In the genomic region with DNA sequence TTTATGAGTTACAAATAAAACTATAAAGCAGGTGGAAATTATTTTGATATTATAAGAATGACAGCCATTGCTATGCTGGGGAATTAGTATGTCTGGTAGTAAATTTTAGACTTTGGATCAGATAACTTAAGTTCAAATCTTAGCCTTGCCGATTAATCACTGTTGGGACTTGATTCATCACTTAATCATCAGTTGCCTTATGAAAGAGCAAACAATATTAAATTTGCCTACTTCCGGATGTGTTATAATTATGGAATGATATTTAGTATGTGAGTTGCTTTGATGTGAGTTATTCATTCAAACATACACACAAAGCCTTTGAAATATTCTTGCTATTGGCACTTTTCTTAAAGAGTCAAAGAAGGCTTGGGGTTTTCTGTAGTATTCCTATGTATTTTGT, we compare ENCODE assay signal across 22 cellular contexts.
DNase-seq lines count a peak whose midpoint lies in the region; ATAC-seq and TF ChIP-seq lines count a peak whose summit lies in the region.
"Had no signal": no experiment of that assay in that cellular context is flagged by ENCODE, and none has a peak within 500 bp of the region (broad histone marks: within the 10 kb centered on the region; RNA-seq: fewer than 3 reads in every experiment).

No MANE protein-coding gene starts in this region.

- peak; percentile 5 for DNase-seq in MCF 10A (ENCODE audit: unreplicated experiment)
- no peak for DNase-seq in breast epithelium (ENCODE audit: low spot score in 2 of 2)
- peak; percentile 57 for DNase-seq in RWPE1 (ENCODE audit: low spot score)
- no peak for DNase-seq in activated naive CD8-positive, alpha-beta T cell treated with anti-CD3 and anti-CD28 coated beads for 36 hours
- DNase-seq in activated naive CD4-positive, alpha-beta T cell treated with Interleukin-2 at 50 U/mL for 16 hours: no peak
- DNase-seq in DMS153 treated with DMSO at 0.1 percent for 48 hours (lab: John Stamatoyannopoulos, UW; ENCODE audit: unreplicated experiment): no peak
- DNase-seq: 8988T, Calu3, DND-41, IMR-90, KG1, NCI-H1092, NCI-H1417 treated with DMSO at 0.1 percent for 48 hours, NCI-H1694 treated with DMSO at 0.1 percent for 48 hours, NCI-H2081, NCI-H2227 treated with DMSO at 0.1 percent for 48 hours, NCI-H69, SK-N-SH had no signal

- intact Hi-C loops in MCF 10A (cut with micrococcal nuclease) (no loop called here), breast epithelium (cut with DNase I; ENCODE audit: low total_unique reads) (no loop called here)

- H3K36me3 Mint-ChIP-seq in MCF 10A (ENCODE audit: insufficient read depth, unreplicated experiment): no peaks in the 10 kb centered on the region
- H3K36me3 Mint-ChIP-seq in activated naive CD8-positive, alpha-beta T cell treated with anti-CD3 and anti-CD28 coated beads for 36 hours: no peaks in the 10 kb centered on the region

- peak overlapping the region; percentile 12 for H3K27ac Mint-ChIP-seq in MCF 10A (ENCODE audit: low read depth, unreplicated experiment)
- no peak overlapping the region for H3K27ac Mint-ChIP-seq in activated naive CD8-positive, alpha-beta T cell treated with anti-CD3 and anti-CD28 coated beads for 36 hours
- H3K27ac Mint-ChIP-seq: GM23338 had no signal

- H3K4me3 Mint-ChIP-seq in MCF 10A (ENCODE audit: unreplicated experiment): no peak overlapping the region
- no peak overlapping the region for H3K4me3 Mint-ChIP-seq in activated naive CD8-positive, alpha-beta T cell treated with anti-CD3 and anti-CD28 coated beads for 36 hours
- H3K4me3 Mint-ChIP-seq: GM23338 had no signal

- H3K27ac ChIP-seq in breast epithelium: no peak overlapping the region
- no peak overlapping the region for H3K27ac ChIP-seq in RWPE1

- TF ChIP-seq CTCF in MCF 10A (IDR thresholded peaks at IDR 0.05; ENCODE audit: unreplicated experiment) (no peak), breast epithelium (IDR thresholded peaks at IDR 0.05) (no peak), RWPE1 (conservative IDR thresholded peaks at IDR 0.05; ENCODE audit: low read depth) (no peak)

- peaks cover 13% of the 10 kb centered on the region for H3K4me1 Mint-ChIP-seq in MCF 10A (ENCODE audit: insufficient read depth, unreplicated experiment)
- H3K4me1 Mint-ChIP-seq in activated naive CD8-positive, alpha-beta T cell treated with anti-CD3 and anti-CD28 coated beads for 36 hours: no peaks in the 10 kb centered on the region
- H3K4me1 Mint-ChIP-seq: GM23338 had no signal

- POLR2A ChIA-PET in MCF 10A (lab: Yijun Ruan, JAX) (interaction anchor here (0.7 to 1.2 kb wide), 2 partner anchors 8 to 31 kb away, joined by 3 read pairs; no protein-coding TSS in a partner anchor), RWPE1 (lab: Yijun Ruan, JAX; ENCODE audit: low non-redundant PET) (no interaction called here)

- TF ChIP-seq POLR2A in breast epithelium (IDR thresholded peaks at IDR 0.05): no peak

- H3K4me3 ChIP-seq in breast epithelium: no peak overlapping the region
- H3K4me3 ChIP-seq: GM23338, HAP-1 had no signal

- H3K27me3 ChIP-seq in breast epithelium: no peaks in the 10 kb centered on the region

- H3K9me3 ChIP-seq in breast epithelium: peaks cover 0 to 1% of the 10 kb centered on the region in 2 donors
- H3K9me3 ChIP-seq: HAP-1, SK-N-SH had no signal

- BruUV-seq in MCF 10A (replicated peaks; lab: Mats Ljungman, UMichigan): no TSS peak

- no peaks in the 10 kb centered on the region for H3K9me3 Mint-ChIP-seq in MCF 10A (ENCODE audit: unreplicated experiment)
- H3K9me3 Mint-ChIP-seq in activated naive CD8-positive, alpha-beta T cell treated with anti-CD3 and anti-CD28 coated beads for 36 hours: peaks cover 4% of the 10 kb centered on the region

- H3K36me3 ChIP-seq in breast epithelium: no peaks in the 10 kb centered on the region
- H3K36me3 ChIP-seq: HAP-1 had no signal

- H3K27me3 Mint-ChIP-seq in MCF 10A (ENCODE audit: insufficient read depth, unreplicated experiment): no peaks in the 10 kb centered on the region
- H3K27me3 Mint-ChIP-seq in activated naive CD8-positive, alpha-beta T cell treated with anti-CD3 and anti-CD28 coated beads for 36 hours: no peaks in the 10 kb centered on the region

- ATAC-seq in esophagus mucosa: peak; percentile 75
- ATAC-seq: GM23338, Panc1 had no signal

- CTCF ChIA-PET in MCF 10A (lab: Yijun Ruan, JAX) (interaction anchor here (0.6 to 1.4 kb wide), 3 partner anchors 32 to 490 kb away, joined by 3 to 5 read pairs (median 3); no protein-coding TSS in a partner anchor), RWPE1 (lab: Yijun Ruan, JAX) (interaction anchor here (0.6 kb wide), 1 partner anchor 929 kb away, joined by 3 read pairs; no protein-coding TSS in a partner anchor)

- no peaks in the 10 kb centered on the region for H3K4me1 ChIP-seq in breast epithelium
- H3K4me1 ChIP-seq: HAP-1 had no signal

Comparison
In these comparisons a context has a peak if more than half of its experiments do, and no peak if none do; other contexts are left out.
1. DNase-seq: peak in MCF 10A (single experiment) and RWPE1 (single experiment); none in breast epithelium (0 of 2), activated naive CD8-positive, alpha-beta T cell treated with anti-CD3 and anti-CD28 coated beads for 36 hours (single experiment), activated naive CD4-positive, alpha-beta T cell treated with Interleukin-2 at 50 U/mL for 16 hours (single experiment) and DMS153 treated with DMSO at 0.1 percent for 48 hours (single experiment).